8 cellular contexts compared by ENCODE assay signal in the genomic region with DNA sequence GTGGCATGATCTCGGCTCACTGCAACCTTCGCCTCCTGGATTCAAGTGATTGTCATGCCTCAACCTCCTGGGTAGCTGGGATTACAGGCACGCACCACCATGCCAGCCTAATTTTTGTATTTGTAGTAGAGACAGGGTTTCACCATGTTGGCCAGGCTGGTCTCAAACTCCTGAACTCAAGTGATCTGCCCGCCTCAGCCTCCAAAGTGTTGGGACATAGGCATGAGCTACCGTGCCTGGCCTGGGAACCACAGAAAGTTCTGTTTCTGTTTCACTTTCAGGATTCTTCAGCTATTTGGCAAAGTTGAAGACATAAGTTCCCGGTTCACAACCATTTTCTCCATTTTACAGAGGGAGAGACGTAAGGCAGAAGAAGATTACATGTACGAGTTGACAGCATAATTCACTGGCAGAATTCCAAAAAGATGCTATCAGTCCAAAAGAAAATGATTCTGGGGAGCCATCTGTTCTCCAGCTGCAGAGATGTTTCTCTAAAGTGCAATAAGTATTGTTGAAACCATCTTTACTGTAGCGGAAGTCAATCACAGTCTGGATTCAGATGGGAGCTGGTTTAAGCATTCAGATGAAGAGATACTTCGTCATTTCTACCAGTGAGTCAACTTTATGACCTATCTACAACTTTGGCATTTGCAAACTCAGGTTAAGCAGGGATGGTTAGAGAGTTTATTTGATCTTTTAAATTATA. TPM values are rescaled to one million over a fixed set of nuclear protein-coding genes. Genes with fewer than 3 reads are reported as not detected.
DNase-seq lines count a peak whose midpoint lies in the region; ATAC-seq, FAIRE-seq and TF ChIP-seq lines count a peak whose summit lies in the region.

No MANE protein-coding gene starts in this region.

- TF ChIP-seq CTCF in NB4 (IDR thresholded peaks at IDR 0.05; ENCODE audit: low read depth, low read length), result no peak
- no peak for TF ChIP-seq CTCF in astrocyte (IDR thresholded peaks at IDR 0.05; ENCODE audit: insufficient read depth, low read depth, low read length)

- H3K27me3 ChIP-seq in astrocyte (ENCODE audit: insufficient read depth, low read length) (no peaks in the 10 kb centered on the region), rectal smooth muscle tissue (ENCODE audit: control insufficient read depth, insufficient read depth, low read length) (no peaks in the 10 kb centered on the region)

- DNase-seq in EH (ENCODE audit: low read depth) (peak; percentile 83), NB4 (ENCODE audit: low read depth) (peak; percentile 56), astrocyte (ENCODE audit: low read depth) (peak; percentile 2), NCI-H1417 (lab: John Stamatoyannopoulos, UW) (no peak), NCI-H345 (lab: John Stamatoyannopoulos, UW) (no peak), NCI-H2107 (lab: John Stamatoyannopoulos, UW) (no peak)

- H3K9me3 Mint-ChIP-seq in astrocyte (ENCODE audit: unreplicated experiment), result no peaks in the 10 kb centered on the region

- peaks cover 6% of the 10 kb centered on the region for H3K4me1 ChIP-seq in astrocyte (ENCODE audit: insufficient read depth, low read length)
- no peaks in the 10 kb centered on the region for H3K4me1 ChIP-seq in rectal smooth muscle tissue (ENCODE audit: control insufficient read depth, insufficient read depth, low read length)

- H3K27ac Mint-ChIP-seq in astrocyte (ENCODE audit: unreplicated experiment), result no peak overlapping the region

- H3K36me3 ChIP-seq in astrocyte (ENCODE audit: insufficient read depth, low read length) (no peaks in the 10 kb centered on the region), rectal smooth muscle tissue (ENCODE audit: control insufficient read depth, insufficient read depth, low read length) (no peaks in the 10 kb centered on the region)

- H3K27ac ChIP-seq in astrocyte (ENCODE audit: low read depth, low read length), result no peak overlapping the region
- no peak overlapping the region for H3K27ac ChIP-seq in rectal smooth muscle tissue (ENCODE audit: low read depth, low read length)

- no peak for ATAC-seq in GM19328 (IDR thresholded peaks at IDR 0.05; ENCODE audit: unreplicated experiment)

- no peak for TF ChIP-seq POLR2A in NB4 (IDR thresholded peaks at IDR 0.05; ENCODE audit: extremely low read depth, insufficient read length)

- H3K9ac ChIP-seq in astrocyte (ENCODE audit: low read length) (no peak overlapping the region), rectal smooth muscle tissue (ENCODE audit: low read length) (no peak overlapping the region)

- no peak overlapping the region for H3K4me3 ChIP-seq in NB4 (ENCODE audit: low read depth, low read length)
- H3K4me3 ChIP-seq in astrocyte (ENCODE audit: insufficient read depth, low read depth, low read length), result no peak overlapping the region
- peak overlapping the region; percentile 7 for H3K4me3 ChIP-seq in rectal smooth muscle tissue (ENCODE audit: low read length)

- no peak for FAIRE-seq in astrocyte (lab: Jason Lieb, UNC)

- H3K27me3 Mint-ChIP-seq in astrocyte (ENCODE audit: low read depth, unreplicated experiment), result no peaks in the 10 kb centered on the region

- H3K4me3 Mint-ChIP-seq in astrocyte (ENCODE audit: unreplicated experiment), result no peak overlapping the region

- no peaks in the 10 kb centered on the region for H4K20me1 ChIP-seq in astrocyte (ENCODE audit: insufficient read depth, low read length)

- H3K36me3 Mint-ChIP-seq in astrocyte (ENCODE audit: low read depth, unreplicated experiment), result peaks cover 2% of the 10 kb centered on the region

- H3K79me2 ChIP-seq in astrocyte (ENCODE audit: insufficient read depth, low read length), result no peaks in the 10 kb centered on the region

- H3K9me3 ChIP-seq in astrocyte (ENCODE audit: insufficient read depth, low read depth, low read length), result no peaks in the 10 kb centered on the region

- no peak overlapping the region for H2AFZ ChIP-seq in astrocyte (ENCODE audit: low read depth, low read length)

- no peak overlapping the region for H3K4me2 ChIP-seq in astrocyte (ENCODE audit: low read length)

- peaks cover 8% of the 10 kb centered on the region for H3K4me1 Mint-ChIP-seq in astrocyte (ENCODE audit: low read depth, unreplicated experiment)

RNA-seq across cellular contexts. Expression of gene RNF34, which starts 8.1 kb away (rescaled TPM):
- total RNA-seq in astrocyte, result 35.4 and 37.7 TPM in 2 replicates

RNA-seq across cellular contexts. Expression of gene ANAPC5, which starts 39.6 kb away (rescaled TPM):
- 85.8 and 94.4 TPM in 2 replicates for total RNA-seq in astrocyte

Comparison
In these comparisons a context has a peak if more than half of its experiments do, and no peak if none do; other contexts are left out.
1. DNase-seq: peak in EH (single experiment), NB4 (single experiment) and astrocyte (single experiment); none in NCI-H1417 (0 of 3), NCI-H345 (single experiment) and NCI-H2107 (single experiment).